1 cellular context compared by ENCODE assay signal in genomic region chr6:33744001-33744848, GRCh38.
TF ChIP-seq lines count a peak whose summit lies in the region.

No MANE protein-coding gene starts in this region.

TF ChIP-seq in K562, 482 proteins besides CTCF, POLR2A, EP300 and RAD21 (continues in another document):
- TF ChIP-seq ZNF707 (CRISPR knock-in tag; conservative IDR thresholded peaks at IDR 0.05) (no peak), CBFB (CRISPR knock-in tag; IDR thresholded peaks at IDR 0.05) (peak; percentile 87), HNRNPUL1 (IDR thresholded peaks at IDR 0.05; ENCODE audit: low read length) (no peak), DEAF1 (CRISPR knock-in tag; IDR thresholded peaks at IDR 0.05) (peak; percentile 52; the same call in 1 of the 2 replicates), ZNF24 (IDR thresholded peaks at IDR 0.05) (0 out of 2 replicates have a peak, but pooled peaks have one; percentile 16), ZBTB11 (CRISPR knock-in tag; IDR thresholded peaks at IDR 0.05) (no peak), SMC3 (conservative IDR thresholded peaks at IDR 0.05; ENCODE audit: insufficient read depth, low read depth, low read length) (peak; percentile 96), TFAP4 (CRISPR knock-in tag; IDR thresholded peaks at IDR 0.05; ENCODE audit: borderline replicate concordance) (peak; percentile 19; the same call in 1 of the 2 replicates), STAG1 (CRISPR knock-in tag; IDR thresholded peaks at IDR 0.05; ENCODE audit: borderline replicate concordance) (peak; percentile 83), HDAC1 (IDR thresholded peaks at IDR 0.05) (0 out of 4 replicates have a peak, but pooled peaks of 1 of the 2 experiments have one; percentile 41), CREM (IDR thresholded peaks at IDR 0.05; ENCODE audit: low read depth) (peak; percentile 59), MLLT1 (IDR thresholded peaks at IDR 0.05) (peak in 1 of 2 experiments; percentile 66; a peak in 1 of 4 replicates), SMAD3 (CRISPR knock-in tag; conservative IDR thresholded peaks at IDR 0.05) (no peak), EHMT2 (IDR thresholded peaks at IDR 0.05) (0 out of 2 replicates have a peak, but pooled peaks have one; percentile 16), HMGXB4 (CRISPR knock-in tag; IDR thresholded peaks at IDR 0.05) (no peak), E2F1 (CRISPR knock-in tag; IDR thresholded peaks at IDR 0.05) (peak; percentile 44; the same call in 1 of the 2 replicates), KLF13 (tag; IDR thresholded peaks at IDR 0.05; ENCODE audit: borderline replicate concordance, low read depth) (0 out of 2 replicates have a peak, but pooled peaks have one; percentile 26), CTCFL (IDR thresholded peaks at IDR 0.05; ENCODE audit: borderline replicate concordance, insufficient read depth, low read depth, low read length, poor library complexity, severe bottlenecking) (peak; percentile 38), REST (CRISPR knock-in tag; IDR thresholded peaks at IDR 0.05; ENCODE audit: low read depth) (no peak), TCF3 (CRISPR knock-in tag; IDR thresholded peaks at IDR 0.05) (peak; percentile 15; the same call in 1 of the 2 replicates), TEAD1 (CRISPR knock-in tag; IDR thresholded peaks at IDR 0.05) (peak in 1 of 2 experiments; percentile 89; a peak in 2 of 4 replicates), SIX5 (IDR thresholded peaks at IDR 0.05; ENCODE audit: borderline replicate concordance in 1 of 2, insufficient read depth in 1 of 2, low read depth in 1 of 2, low read length in 2 of 2) (no peak), ATF1 (CRISPR knock-in tag; IDR thresholded peaks at IDR 0.05) (no peak), ATF1 (tag; IDR thresholded peaks at IDR 0.05) (0 out of 2 replicates have a peak, but pooled peaks have one; percentile 29), HDGF (IDR thresholded peaks at IDR 0.05) (0 out of 2 replicates have a peak, but pooled peaks have one; percentile 43), DPF2 (IDR thresholded peaks at IDR 0.05) (0 out of 2 replicates have a peak, but pooled peaks have one; percentile 51), HMGN3 (IDR thresholded peaks at IDR 0.05; ENCODE audit: borderline replicate concordance, extremely low read depth, insufficient read length, low read depth, low read length) (no peak), HDAC8 (tag; IDR thresholded peaks at IDR 0.05) (no peak), ZNF830 (CRISPR knock-in tag; IDR thresholded peaks at IDR 0.05) (0 out of 2 replicates have a peak, but pooled peaks have one; percentile 18), ARID2 (IDR thresholded peaks at IDR 0.05) (0 out of 2 replicates have a peak, but pooled peaks have one; percentile 48), SMARCA4 (IDR thresholded peaks at IDR 0.05) (0 out of 2 replicates have a peak, but pooled peaks have one; percentile 29), HLTF (IDR thresholded peaks at IDR 0.05) (peak; percentile 74; the same call in 1 of the 2 replicates), TRIM24 (IDR thresholded peaks at IDR 0.05) (peak in 1 of 2 experiments; percentile 50; a peak in 2 of 4 replicates), BHLHE40 (IDR thresholded peaks at IDR 0.05; ENCODE audit: low read length) (peak; percentile 40), CEBPB (tag; IDR thresholded peaks at IDR 0.05) (peak; percentile 89), CTBP1 (IDR thresholded peaks at IDR 0.05; ENCODE audit: borderline replicate concordance) (peak; percentile 52; the same call in 1 of the 2 replicates), DNMT1 (IDR thresholded peaks at IDR 0.05) (0 out of 2 replicates have a peak, but pooled peaks have one; percentile 64), XRCC5 (IDR thresholded peaks at IDR 0.05; ENCODE audit: low read depth, low read length) (peak; percentile 62; the same call in 1 of the 2 replicates), HOXB6 (CRISPR knock-in tag; IDR thresholded peaks at IDR 0.05; ENCODE audit: borderline replicate concordance) (no peak), BRCA1 (IDR thresholded peaks at IDR 0.05) (no peak), BRCA1 (CRISPR knock-in tag; IDR thresholded peaks at IDR 0.05) (no peak), TEAD4 (IDR thresholded peaks at IDR 0.05; ENCODE audit: low read length) (peak; percentile 63), TEAD4 (CRISPR knock-in tag; IDR thresholded peaks at IDR 0.05; ENCODE audit: borderline replicate concordance) (0 out of 2 replicates have a peak, but pooled peaks have one; percentile 37), JUN (IDR thresholded peaks at IDR 0.05; ENCODE audit: borderline replicate concordance, low read depth, low read length) (no peak), JUN (CRISPR knock-in tag; IDR thresholded peaks at IDR 0.05; ENCODE audit: borderline replicate concordance) (0 out of 2 replicates have a peak, but pooled peaks have one; percentile 22), RB1 (IDR thresholded peaks at IDR 0.05; ENCODE audit: low read depth) (0 out of 2 replicates have a peak, but pooled peaks have one; percentile 58), CEBPG (CRISPR knock-in tag; IDR thresholded peaks at IDR 0.05) (no peak; the same call in 1 of the 2 replicates), CEBPG (tag; conservative IDR thresholded peaks at IDR 0.05 in 1 of 2, IDR thresholded peaks at IDR 0.05 in 1 of 2) (peak in 1 of 2 experiments; percentile 73; a peak in 2 of 4 replicates), JUND (IDR thresholded peaks at IDR 0.05; ENCODE audit: borderline replicate concordance, low read depth, low read length) (peak; percentile 52; the same call in 1 of the 2 replicates), JUND (tag; IDR thresholded peaks at IDR 0.05; ENCODE audit: borderline replicate concordance, low read depth, low read length) (no peak), EGR1 (conservative IDR thresholded peaks at IDR 0.05) (peak; percentile 62), RCOR1 (IDR thresholded peaks at IDR 0.05; ENCODE audit: borderline replicate concordance in 1 of 2, low read depth in 2 of 2, low read length in 2 of 2) (no peak), KLF16 (IDR thresholded peaks at IDR 0.05) (peak; percentile 80)
